Comparison of ENCODE assay signal across 20 cellular contexts in the genomic region with DNA sequence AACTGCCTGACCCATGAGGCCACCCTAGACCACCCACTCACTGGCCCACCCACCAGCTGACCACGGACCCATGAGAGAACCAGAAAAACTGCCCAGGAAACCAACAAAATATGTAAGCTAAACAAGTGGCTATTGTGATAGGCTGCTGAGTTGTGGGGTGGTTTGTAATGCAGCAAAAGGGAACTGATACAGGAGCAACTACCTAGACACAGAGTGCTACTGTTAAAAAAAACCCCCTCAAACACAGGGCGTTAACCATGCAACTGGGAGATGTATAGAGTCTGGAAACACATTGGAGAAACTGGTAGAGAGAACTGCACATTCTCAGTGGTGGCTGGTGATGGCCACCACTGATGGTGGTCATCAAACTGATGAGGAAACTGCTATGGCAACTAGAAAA.
DNase-seq lines count a peak whose midpoint lies in the region; ATAC-seq and TF ChIP-seq lines count a peak whose summit lies in the region.
"Had no signal": no experiment of that assay in that cellular context is flagged by ENCODE, and none has a peak within 500 bp of the region (broad histone marks: within the 10 kb centered on the region; RNA-seq: fewer than 3 reads in every experiment).

No MANE protein-coding gene starts in this region.

- no peak overlapping the region for H2BK120ac ChIP-seq in trophoblast cell (ENCODE audit: insufficient read depth, low read length, poor library complexity)

- H3K9me3 ChIP-seq in trophoblast cell (ENCODE audit: insufficient read depth, low read depth, low read length) (no peaks in the 10 kb centered on the region), psoas muscle (no peaks in the 10 kb centered on the region)
- H3K9me3 ChIP-seq: gastrocnemius medialis, right atrium auricular region had no signal

- H4K8ac ChIP-seq in trophoblast cell (ENCODE audit: low read depth, low read length), result no peak overlapping the region

- H2BK12ac ChIP-seq in trophoblast cell (ENCODE audit: low read length), result no peak overlapping the region

- no peak overlapping the region for H4K12ac ChIP-seq in trophoblast cell (ENCODE audit: low read depth, low read length)

- no peak overlapping the region for H3K4me2 ChIP-seq in trophoblast cell (ENCODE audit: low read length)

- no peak overlapping the region for H3K4ac ChIP-seq in trophoblast cell (ENCODE audit: low read depth, low read length)

- H2AFZ ChIP-seq in trophoblast cell (ENCODE audit: insufficient read depth, low read length, poor library complexity), result no peak overlapping the region

- DNase-seq in hippocampal formation (lab: John Stamatoyannopoulos, UW), result no peak
- no peak for DNase-seq in trophoblast cell
- no peak for DNase-seq in psoas muscle
- no peak for DNase-seq in 8988T
- DNase-seq: activated CD4-positive, alpha-beta T cell treated with anti-CD3 and anti-CD28 coated beads, Interleukin-2, amount 50 U/mL, for 4 hours; activated effector memory CD4-positive, alpha-beta T cell treated with Interleukin-2 at 50 U/mL for 16 hours; gastrocnemius medialis; GDM1; GOT3; kidney glomerular epithelial cell; natural killer cell; NCI-H524; substantia nigra; T-helper 9 cell had no signal

- no peak overlapping the region for H3K23ac ChIP-seq in trophoblast cell (ENCODE audit: low read length)

- H3K4me3 ChIP-seq in trophoblast cell (ENCODE audit: low read depth, low read length) (no peak overlapping the region), psoas muscle (no peak overlapping the region)
- H3K4me3 ChIP-seq: gastrocnemius medialis, right atrium auricular region had no signal

- H3K27ac ChIP-seq in trophoblast cell (ENCODE audit: low read depth, low read length) (no peak overlapping the region), psoas muscle (no peak overlapping the region)
- H3K27ac ChIP-seq: gastrocnemius medialis, right atrium auricular region had no signal

- H2BK5ac ChIP-seq in trophoblast cell (ENCODE audit: low read depth, low read length, poor library complexity), result no peak overlapping the region

- H3K79me1 ChIP-seq in trophoblast cell (ENCODE audit: low read length), result no peaks in the 10 kb centered on the region

- H3K18ac ChIP-seq in trophoblast cell (ENCODE audit: low read length), result no peak overlapping the region

- no peak overlapping the region for H4K91ac ChIP-seq in trophoblast cell (ENCODE audit: low read depth, low read length)

- no peak overlapping the region for H2AK5ac ChIP-seq in trophoblast cell (ENCODE audit: low read length)

- intact Hi-C loops in psoas muscle (cut with DNase I), result no loop called here

- no peak for TF ChIP-seq CTCF in psoas muscle (IDR thresholded peaks at IDR 0.05)

- H3K14ac ChIP-seq in trophoblast cell (ENCODE audit: low read length), result no peak overlapping the region

- H3K9ac ChIP-seq in trophoblast cell (ENCODE audit: low read length), result no peak overlapping the region

- WGBS in trophoblast cell (ENCODE audit: extremely low coverage, insufficient coverage, insufficient read length), result no CpG with 5 or more reads among the region's 2 CpGs
- 66 to 72% (median 71%) methylated on average over 2 of the region's 2 CpGs for WGBS in psoas muscle, 3 donors

- no peaks in the 10 kb centered on the region for H3K4me1 ChIP-seq in trophoblast cell (ENCODE audit: control insufficient read depth in 1 of 2, insufficient read depth in 2 of 2, low read length in 2 of 2)
- H3K4me1 ChIP-seq in psoas muscle, result no peaks in the 10 kb centered on the region
- H3K4me1 ChIP-seq: gastrocnemius medialis, right atrium auricular region had no signal

- H3K36me3 ChIP-seq in trophoblast cell (ENCODE audit: control insufficient read depth in 1 of 2, insufficient read depth in 2 of 2, low read length in 2 of 2), result no peaks in the 10 kb centered on the region
- no peaks in the 10 kb centered on the region for H3K36me3 ChIP-seq in psoas muscle (ENCODE audit: insufficient read depth in 1 of 2, low read depth in 1 of 2)
- H3K36me3 ChIP-seq: gastrocnemius medialis, right atrium auricular region had no signal

- H3K79me2 ChIP-seq in trophoblast cell (ENCODE audit: control insufficient read depth, insufficient read depth, low read length, poor library complexity), result no peaks in the 10 kb centered on the region

- H3K27me3 ChIP-seq in trophoblast cell (ENCODE audit: insufficient read depth, low read length), result no peaks in the 10 kb centered on the region
- H3K27me3 ChIP-seq in psoas muscle (ENCODE audit: insufficient read depth in 3 of 3, low read length in 2 of 3), result no peaks in the 10 kb centered on the region
- H3K27me3 ChIP-seq: gastrocnemius medialis, right atrium auricular region had no signal

- ATAC-seq in GM18520 (IDR thresholded peaks at IDR 0.05; ENCODE audit: unreplicated experiment) (peak; percentile 96), GM21390 (IDR thresholded peaks at IDR 0.05; ENCODE audit: unreplicated experiment) (peak; percentile 88), HG02938 (IDR thresholded peaks at IDR 0.05; ENCODE audit: unreplicated experiment) (peak; percentile 97), HG03521 (IDR thresholded peaks at IDR 0.05; ENCODE audit: unreplicated experiment) (peak; percentile 98), psoas muscle (no peak)
- ATAC-seq: gastrocnemius medialis, HepG2, natural killer cell had no signal

Comparison
In these comparisons a context has a peak if more than half of its experiments do, and no peak if none do; other contexts are left out.
1. ATAC-seq: peak in GM18520 (single experiment), GM21390 (single experiment), HG02938 (single experiment) and HG03521 (single experiment); none in psoas muscle (0 of 4).